ENCODE assay signal across 1 cellular context in genomic region chr18:41954827-41955613, GRCh38.
TF ChIP-seq lines count a peak whose summit lies in the region.

Gene PIK3C3 (plus strand): TSS chr18:41955234. CDS start chr18:41955292, 58 bp downstream.

TF ChIP-seq in GM12878, 131 proteins besides CTCF, POLR2A, EP300 and RAD21 (continued from another document and continues in another):
- no peak for TF ChIP-seq ZNF622 (IDR thresholded peaks at IDR 0.05)
- TF ChIP-seq SUZ12 (IDR thresholded peaks at IDR 0.05; ENCODE audit: unreplicated experiment) = no peak
- no peak for TF ChIP-seq ATF3 (IDR thresholded peaks at IDR 0.05; ENCODE audit: borderline replicate concordance, extremely low read depth, low read depth, low read length)
- TF ChIP-seq BRCA1 (IDR thresholded peaks at IDR 0.05; ENCODE audit: low read depth, low read length) = no peak
- no peak for TF ChIP-seq ZBTB11 (CRISPR knock-in tag; IDR thresholded peaks at IDR 0.05)
- no peak for TF ChIP-seq CBX5 (IDR thresholded peaks at IDR 0.05; ENCODE audit: low read depth)
- no peak for TF ChIP-seq ASH2L (IDR thresholded peaks at IDR 0.05; ENCODE audit: borderline replicate concordance, low read depth)
- peak; percentile 40 for TF ChIP-seq SMAD1 (IDR thresholded peaks at IDR 0.05; ENCODE audit: low read depth, partially characterized antibody)
- TF ChIP-seq ZBED1 (IDR thresholded peaks at IDR 0.05; ENCODE audit: borderline replicate concordance) = no peak; the same call in 1 of the 2 replicates
- TF ChIP-seq SIX5 (IDR thresholded peaks at IDR 0.05; ENCODE audit: low read depth, low read length, severe bottlenecking) = peak; percentile 63
- no peak for TF ChIP-seq STAT1 (conservative IDR thresholded peaks at IDR 0.05)
- TF ChIP-seq, protein P1, sequence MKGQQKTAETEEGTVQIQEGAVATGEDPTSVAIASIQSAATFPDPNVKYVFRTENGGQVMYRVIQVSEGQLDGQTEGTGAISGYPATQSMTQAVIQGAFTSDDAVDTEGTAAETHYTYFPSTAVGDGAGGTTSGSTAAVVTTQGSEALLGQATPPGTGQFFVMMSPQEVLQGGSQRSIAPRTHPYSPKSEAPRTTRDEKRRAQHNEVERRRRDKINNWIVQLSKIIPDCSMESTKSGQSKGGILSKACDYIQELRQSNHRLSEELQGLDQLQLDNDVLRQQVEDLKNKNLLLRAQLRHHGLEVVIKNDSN (IDR thresholded peaks at IDR 0.05; ENCODE audit: borderline replicate concordance, extremely low read length, insufficient read depth, low read depth, low read length) = no peak
- TF ChIP-seq, protein P2, sequence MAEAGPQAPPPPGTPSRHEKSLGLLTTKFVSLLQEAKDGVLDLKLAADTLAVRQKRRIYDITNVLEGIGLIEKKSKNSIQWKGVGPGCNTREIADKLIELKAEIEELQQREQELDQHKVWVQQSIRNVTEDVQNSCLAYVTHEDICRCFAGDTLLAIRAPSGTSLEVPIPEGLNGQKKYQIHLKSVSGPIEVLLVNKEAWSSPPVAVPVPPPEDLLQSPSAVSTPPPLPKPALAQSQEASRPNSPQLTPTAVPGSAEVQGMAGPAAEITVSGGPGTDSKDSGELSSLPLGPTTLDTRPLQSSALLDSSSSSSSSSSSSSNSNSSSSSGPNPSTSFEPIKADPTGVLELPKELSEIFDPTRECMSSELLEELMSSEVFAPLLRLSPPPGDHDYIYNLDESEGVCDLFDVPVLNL (IDR thresholded peaks at IDR 0.05; ENCODE audit: low read depth, low read length) = no peak
- TF ChIP-seq POU2F2 (IDR thresholded peaks at IDR 0.05; ENCODE audit: borderline replicate concordance, low read depth, low read length) = no peak
- TF ChIP-seq YY1 (IDR thresholded peaks at IDR 0.05; ENCODE audit: low read depth, low read length) = peak; percentile 99
- no peak for TF ChIP-seq IRF4 (IDR thresholded peaks at IDR 0.05; ENCODE audit: low read depth, low read length)
- no peak for TF ChIP-seq ZNF274 (IDR thresholded peaks at IDR 0.05; ENCODE audit: insufficient read depth, insufficient read length)
- no peak for TF ChIP-seq JUNB (IDR thresholded peaks at IDR 0.05)
- TF ChIP-seq BCLAF1 (IDR thresholded peaks at IDR 0.05) = no peak
- no peak for TF ChIP-seq WRNIP1 (IDR thresholded peaks at IDR 0.05; ENCODE audit: borderline replicate concordance, low read depth, low read length)
- TF ChIP-seq TCF7 (IDR thresholded peaks at IDR 0.05; ENCODE audit: borderline replicate concordance) = no peak
- TF ChIP-seq, protein P3, sequence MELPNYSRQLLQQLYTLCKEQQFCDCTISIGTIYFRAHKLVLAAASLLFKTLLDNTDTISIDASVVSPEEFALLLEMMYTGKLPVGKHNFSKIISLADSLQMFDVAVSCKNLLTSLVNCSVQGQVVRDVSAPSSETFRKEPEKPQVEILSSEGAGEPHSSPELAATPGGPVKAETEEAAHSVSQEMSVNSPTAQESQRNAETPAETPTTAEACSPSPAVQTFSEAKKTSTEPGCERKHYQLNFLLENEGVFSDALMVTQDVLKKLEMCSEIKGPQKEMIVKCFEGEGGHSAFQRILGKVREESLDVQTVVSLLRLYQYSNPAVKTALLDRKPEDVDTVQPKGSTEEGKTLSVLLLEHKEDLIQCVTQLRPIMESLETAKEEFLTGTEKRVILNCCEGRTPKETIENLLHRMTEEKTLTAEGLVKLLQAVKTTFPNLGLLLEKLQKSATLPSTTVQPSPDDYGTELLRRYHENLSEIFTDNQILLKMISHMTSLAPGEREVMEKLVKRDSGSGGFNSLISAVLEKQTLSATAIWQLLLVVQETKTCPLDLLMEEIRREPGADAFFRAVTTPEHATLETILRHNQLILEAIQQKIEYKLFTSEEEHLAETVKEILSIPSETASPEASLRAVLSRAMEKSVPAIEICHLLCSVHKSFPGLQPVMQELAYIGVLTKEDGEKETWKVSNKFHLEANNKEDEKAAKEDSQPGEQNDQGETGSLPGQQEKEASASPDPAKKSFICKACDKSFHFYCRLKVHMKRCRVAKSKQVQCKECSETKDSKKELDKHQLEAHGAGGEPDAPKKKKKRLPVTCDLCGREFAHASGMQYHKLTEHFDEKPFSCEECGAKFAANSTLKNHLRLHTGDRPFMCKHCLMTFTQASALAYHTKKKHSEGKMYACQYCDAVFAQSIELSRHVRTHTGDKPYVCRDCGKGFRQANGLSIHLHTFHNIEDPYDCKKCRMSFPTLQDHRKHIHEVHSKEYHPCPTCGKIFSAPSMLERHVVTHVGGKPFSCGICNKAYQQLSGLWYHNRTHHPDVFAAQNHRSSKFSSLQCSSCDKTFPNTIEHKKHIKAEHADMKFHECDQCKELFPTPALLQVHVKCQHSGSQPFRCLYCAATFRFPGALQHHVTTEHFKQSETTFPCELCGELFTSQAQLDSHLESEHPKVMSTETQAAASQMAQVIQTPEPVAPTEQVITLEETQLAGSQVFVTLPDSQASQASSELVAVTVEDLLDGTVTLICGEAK (IDR thresholded peaks at IDR 0.05; ENCODE audit: borderline replicate concordance) = peak; percentile 94; the same call in 1 of the 2 replicates
- no peak for TF ChIP-seq EZH2 (IDR thresholded peaks at IDR 0.05; ENCODE audit: borderline replicate concordance, control insufficient read depth, low read depth, low read length)
- 0 out of 2 replicates have a peak, but pooled peaks have one; percentile 26 for TF ChIP-seq ATF7 (IDR thresholded peaks at IDR 0.05; ENCODE audit: low read depth)
- TF ChIP-seq ZBTB4 (CRISPR knock-in tag; IDR thresholded peaks at IDR 0.05) = no peak
- TF ChIP-seq BCL11A (IDR thresholded peaks at IDR 0.05; ENCODE audit: low read depth, low read length) = no peak
- TF ChIP-seq PAX8 (IDR thresholded peaks at IDR 0.05) = no peak
- no peak for TF ChIP-seq TCF12 (IDR thresholded peaks at IDR 0.05; ENCODE audit: low read depth, low read length)
- no peak for TF ChIP-seq FOXK2 (IDR thresholded peaks at IDR 0.05)
- peak; percentile 49; the same call in 1 of the 2 replicates for TF ChIP-seq RB1 (IDR thresholded peaks at IDR 0.05; ENCODE audit: borderline replicate concordance)
- no peak for TF ChIP-seq USF2 (IDR thresholded peaks at IDR 0.05; ENCODE audit: borderline replicate concordance, low read depth, low read length)
- no peak for TF ChIP-seq NR2C2 (IDR thresholded peaks at IDR 0.05; ENCODE audit: borderline replicate concordance, control insufficient read depth, insufficient read length, low read depth)
- no peak for TF ChIP-seq CEBPB (IDR thresholded peaks at IDR 0.05; ENCODE audit: borderline replicate concordance in 1 of 2, low read depth in 2 of 2, low read length in 2 of 2)
- TF ChIP-seq, protein P4, sequence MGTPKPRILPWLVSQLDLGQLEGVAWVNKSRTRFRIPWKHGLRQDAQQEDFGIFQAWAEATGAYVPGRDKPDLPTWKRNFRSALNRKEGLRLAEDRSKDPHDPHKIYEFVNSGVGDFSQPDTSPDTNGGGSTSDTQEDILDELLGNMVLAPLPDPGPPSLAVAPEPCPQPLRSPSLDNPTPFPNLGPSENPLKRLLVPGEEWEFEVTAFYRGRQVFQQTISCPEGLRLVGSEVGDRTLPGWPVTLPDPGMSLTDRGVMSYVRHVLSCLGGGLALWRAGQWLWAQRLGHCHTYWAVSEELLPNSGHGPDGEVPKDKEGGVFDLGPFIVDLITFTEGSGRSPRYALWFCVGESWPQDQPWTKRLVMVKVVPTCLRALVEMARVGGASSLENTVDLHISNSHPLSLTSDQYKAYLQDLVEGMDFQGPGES (IDR thresholded peaks at IDR 0.05) = 0 out of 2 replicates have a peak, but pooled peaks have one; percentile 30
- TF ChIP-seq RBBP5 (conservative IDR thresholded peaks at IDR 0.05) = no peak
- TF ChIP-seq CHD1 (IDR thresholded peaks at IDR 0.05; ENCODE audit: low read depth, low read length) = 0 out of 2 replicates have a peak, but pooled peaks have one; percentile 62
- no peak for TF ChIP-seq SMARCA5 (IDR thresholded peaks at IDR 0.05)
- TF ChIP-seq EGR1 (IDR thresholded peaks at IDR 0.05; ENCODE audit: borderline replicate concordance in 1 of 2, low read depth in 2 of 2, low read length in 2 of 2) = peak in 1 of 2 experiments; percentile 78; a peak in 1 of 3 replicates
- TF ChIP-seq CBFB (IDR thresholded peaks at IDR 0.05; ENCODE audit: low read depth) = no peak
- 0 out of 2 replicates have a peak, but pooled peaks have one; percentile 42 for TF ChIP-seq TAF1 (IDR thresholded peaks at IDR 0.05; ENCODE audit: borderline replicate concordance, low read depth, low read length)
